Comparison of ENCODE assay signal across 8 cellular contexts in genomic region chr9:132077881-132078280, GRCh38. TPM values are rescaled to one million over a fixed set of nuclear protein-coding genes. Genes with fewer than 3 reads are reported as not detected.
DNase-seq lines count a peak whose midpoint lies in the region; ATAC-seq and TF ChIP-seq lines count a peak whose summit lies in the region.

No MANE protein-coding gene starts in this region.

- peaks cover 34 to 47% of the 10 kb centered on the region in 2 donors for H3K36me3 Mint-ChIP-seq in CD4-positive, alpha-beta memory T cell
- peaks cover 1% of the 10 kb centered on the region for H3K36me3 Mint-ChIP-seq in IgD-negative memory B cell
- H3K36me3 Mint-ChIP-seq in natural killer cell treated with Interleukin-12 subunit alpha and Interleukin-12 subunit beta and Interleukin-15 and Interleukin-18, amount 100 ng/mL, for 72 hours, result peaks cover 20% of the 10 kb centered on the region

- TF ChIP-seq CTCF in brain microvascular endothelial cell (IDR thresholded peaks at IDR 0.05; ENCODE audit: low read depth, low read length, missing control alignments), result no peak

- H3K4me3 ChIP-seq in CD4-positive, alpha-beta memory T cell (ENCODE audit: low read length in 2 of 2), result peak overlapping the region in 1 of 2 donors; percentile 89
- peak overlapping the region; percentile 81 for H3K4me3 ChIP-seq in brain microvascular endothelial cell (ENCODE audit: low read depth, low read length)

- H3K4me1 ChIP-seq in CD4-positive, alpha-beta memory T cell (ENCODE audit: insufficient read depth, low read length), result peaks cover 40% of the 10 kb centered on the region

- H3K27ac Mint-ChIP-seq in CD4-positive, alpha-beta memory T cell, result peak overlapping the region in 6 of 7 donors; percentile 19 to 86 (median 72)
- peak overlapping the region; percentile 11 to 59 (median 42) for H3K27ac Mint-ChIP-seq in IgD-negative memory B cell
- H3K27ac Mint-ChIP-seq in natural killer cell treated with Interleukin-12 subunit alpha and Interleukin-12 subunit beta and Interleukin-15 and Interleukin-18, amount 100 ng/mL, for 72 hours, result peak overlapping the region; percentile 76 to 95

- no peak for ATAC-seq in natural killer cell treated with Interleukin-12 subunit alpha and Interleukin-12 subunit beta and Interleukin-15 and Interleukin-18, amount 100 ng/mL, for 72 hours
- no peak for ATAC-seq in activated CD4-positive, CD25-positive, alpha-beta regulatory T cell treated with anti-CD3 and anti-CD28 coated beads, Interleukin-2, amount 50 U/mL, for 24 hours
- ATAC-seq in HG02571 (IDR thresholded peaks at IDR 0.05; ENCODE audit: unreplicated experiment), result no peak

- H3K9me3 ChIP-seq in CD4-positive, alpha-beta memory T cell (ENCODE audit: control insufficient read depth in 1 of 2, low read length in 2 of 2), result no peaks in the 10 kb centered on the region

- peak overlapping the region; percentile 11 for H3K27ac ChIP-seq in CD4-positive, alpha-beta memory T cell (ENCODE audit: low read depth, low read length)
- no peak overlapping the region for H3K27ac ChIP-seq in brain microvascular endothelial cell

- CTCF ChIA-PET in CD4-positive, alpha-beta memory T cell (lab: Charles Lee; ENCODE audit: partially characterized antibody), result no interaction called here

- in situ Hi-C loops in brain microvascular endothelial cell (cut with HindIII; ENCODE audit: low pct_ligation_motif_present, low sequenced_read_pairs), result no loop called here

- intact Hi-C loops in CD4-positive, alpha-beta memory T cell (cut with micrococcal nuclease), result no loop called here

- H3K4me1 Mint-ChIP-seq in CD4-positive, alpha-beta memory T cell, result peaks cover 31 to 58% (median 47%) of the 10 kb centered on the region in 4 donors
- peaks cover 24 to 32% (median 28%) of the 10 kb centered on the region in 3 donors for H3K4me1 Mint-ChIP-seq in IgD-negative memory B cell
- H3K4me1 Mint-ChIP-seq in natural killer cell treated with Interleukin-12 subunit alpha and Interleukin-12 subunit beta and Interleukin-15 and Interleukin-18, amount 100 ng/mL, for 72 hours (ENCODE audit: low read depth in 2 of 2), result peaks cover 33 to 38% of the 10 kb centered on the region in 2 donors

- DNase-seq in CD4-positive, alpha-beta memory T cell, result no peak
- no peak for DNase-seq in brain microvascular endothelial cell
- DNase-seq in natural killer cell treated with Interleukin-12 subunit alpha and Interleukin-12 subunit beta and Interleukin-15 and Interleukin-18, amount 100 ng/mL, for 72 hours (ENCODE audit: low spot score), result no peak
- DNase-seq in NK-92 (lab: John Stamatoyannopoulos, UW; ENCODE audit: unreplicated experiment), result no peak
- DNase-seq in CD1c-positive myeloid dendritic cell (ENCODE audit: extremely low spot score), result no peak

- H3K36me3 ChIP-seq in CD4-positive, alpha-beta memory T cell (ENCODE audit: insufficient read depth, low read length), result peaks cover 20% of the 10 kb centered on the region
- H3K36me3 ChIP-seq in brain microvascular endothelial cell (replicated peaks), result peaks cover 3% of the 10 kb centered on the region

- H3K4me3 Mint-ChIP-seq in CD4-positive, alpha-beta memory T cell, result peak overlapping the region; percentile 80 to 99 (median 98)
- peak overlapping the region; percentile 73 to 92 (median 82) for H3K4me3 Mint-ChIP-seq in IgD-negative memory B cell
- H3K4me3 Mint-ChIP-seq in natural killer cell treated with Interleukin-12 subunit alpha and Interleukin-12 subunit beta and Interleukin-15 and Interleukin-18, amount 100 ng/mL, for 72 hours, result peak overlapping the region; percentile 99

- H3K27me3 Mint-ChIP-seq in CD4-positive, alpha-beta memory T cell, result peaks cover 0 to 1% of the 10 kb centered on the region in 2 donors
- H3K27me3 Mint-ChIP-seq in IgD-negative memory B cell, result no peaks in the 10 kb centered on the region
- H3K27me3 Mint-ChIP-seq in natural killer cell treated with Interleukin-12 subunit alpha and Interleukin-12 subunit beta and Interleukin-15 and Interleukin-18, amount 100 ng/mL, for 72 hours, result no peaks in the 10 kb centered on the region

- no peaks in the 10 kb centered on the region for H3K27me3 ChIP-seq in CD4-positive, alpha-beta memory T cell (ENCODE audit: insufficient read depth, low read length)
- no peaks in the 10 kb centered on the region for H3K27me3 ChIP-seq in brain microvascular endothelial cell (replicated peaks)

- H3K9me3 Mint-ChIP-seq in CD4-positive, alpha-beta memory T cell, result no peaks in the 10 kb centered on the region
- no peaks in the 10 kb centered on the region for H3K9me3 Mint-ChIP-seq in IgD-negative memory B cell
- no peaks in the 10 kb centered on the region for H3K9me3 Mint-ChIP-seq in natural killer cell treated with Interleukin-12 subunit alpha and Interleukin-12 subunit beta and Interleukin-15 and Interleukin-18, amount 100 ng/mL, for 72 hours

- POLR2A ChIA-PET in CD4-positive, alpha-beta memory T cell (lab: Charles Lee; ENCODE audit: partially characterized antibody), result interaction anchor here (1.4 to 1.7 kb wide), 2 partner anchors 591 to 952 kb away, joined by 3 to 4 read pairs; partner anchors contain the start of genes DDX31 and NUP214

RNA-seq across cellular contexts. Expression of gene MED27, which starts 1.8 kb away (rescaled TPM):
- total RNA-seq in CD4-positive, alpha-beta memory T cell, result 10 to 100 TPM; 15.6 to 15.8 TPM
- polyA plus RNA-seq in CD4-positive, alpha-beta memory T cell, result 10 to 100 TPM; 42.8 to 57.7 TPM
- 33.7 TPM for polyA plus RNA-seq in IgD-negative memory B cell
- 10 to 100 TPM; 35.4 to 41.9 TPM for total RNA-seq in natural killer cell treated with Interleukin-12 subunit alpha and Interleukin-12 subunit beta and Interleukin-15 and Interleukin-18, amount 100 ng/mL, for 72 hours
